In the genomic region with DNA sequence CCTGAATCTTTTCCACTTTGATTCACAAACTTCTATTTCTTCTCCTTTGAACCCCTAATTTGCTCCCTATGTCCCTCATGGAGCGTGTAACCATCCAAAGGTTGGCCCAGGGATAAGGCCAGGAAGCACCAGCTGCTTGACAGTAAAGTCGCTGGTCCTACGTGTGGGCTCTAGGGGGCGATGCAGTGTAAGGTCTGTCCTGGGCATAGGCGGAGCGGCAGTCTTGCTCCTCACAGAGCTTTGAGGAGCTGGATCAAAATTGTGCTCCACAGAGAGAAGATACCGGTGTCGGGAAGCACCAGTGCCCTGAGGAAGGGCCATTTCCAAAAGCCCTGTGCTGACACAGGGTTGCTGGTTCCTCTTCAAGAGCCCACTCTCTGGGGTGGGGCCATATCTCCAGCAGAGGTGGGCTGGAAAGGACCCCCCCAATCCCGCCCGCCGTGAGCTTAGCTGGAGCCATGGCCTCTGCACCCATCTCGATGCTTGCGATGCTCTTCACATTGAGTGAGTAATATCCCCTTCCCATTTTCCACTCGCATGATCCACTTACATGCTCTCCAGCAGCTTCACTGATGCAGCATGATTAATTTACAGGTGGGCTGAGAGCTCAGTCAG, we compare ENCODE assay signal across 8 cellular contexts. TPM values are rescaled to one million over a fixed set of nuclear protein-coding genes. Genes with fewer than 3 reads are reported as not detected.
DNase-seq lines count a peak whose midpoint lies in the region; ATAC-seq and TF ChIP-seq lines count a peak whose summit lies in the region.

No MANE protein-coding gene starts in this region.

- DNase-seq in CD8-positive, alpha-beta memory T cell: peak; percentile 23 to 64 (median 33)
- DNase-seq in HL-60 (ENCODE audit: low read depth in 1 of 2, low spot score in 1 of 2): peak in 1 of 2 experiments; percentile 10
- peak; percentile 11 for DNase-seq in T-helper 22 cell (ENCODE audit: low read depth)
- peak; percentile 16 for DNase-seq in fibroblast of villous mesenchyme (ENCODE audit: low read depth)
- no peak for DNase-seq in NK-92 treated with Interleukin-12 subunit alpha and Interleukin-12 subunit beta, amount 100 ng/mL, for 24 hours (lab: John Stamatoyannopoulos, UW)
- no peak for DNase-seq in uterus

- no peaks in the 10 kb centered on the region for H3K4me1 Mint-ChIP-seq in CD8-positive, alpha-beta memory T cell

- no peaks in the 10 kb centered on the region for H3K27me3 ChIP-seq in CD8-positive, alpha-beta memory T cell (ENCODE audit: insufficient read depth, low read length, poor library complexity, severe bottlenecking)
- peaks cover 3% of the 10 kb centered on the region for H3K27me3 ChIP-seq in HL-60 (ENCODE audit: insufficient read depth, poor library complexity, severe bottlenecking)
- no peaks in the 10 kb centered on the region for H3K27me3 ChIP-seq in thymus (ENCODE audit: control insufficient read depth, insufficient read depth)
- no peaks in the 10 kb centered on the region for H3K27me3 ChIP-seq in uterus

- H3K9me3 ChIP-seq in CD8-positive, alpha-beta memory T cell (ENCODE audit: low read length): no peaks in the 10 kb centered on the region
- H3K9me3 ChIP-seq in thymus (ENCODE audit: control insufficient read depth) (no peaks in the 10 kb centered on the region), uterus (no peaks in the 10 kb centered on the region)

- peaks cover 16 to 47% of the 10 kb centered on the region in 2 donors for H3K27me3 Mint-ChIP-seq in CD8-positive, alpha-beta memory T cell

- ATAC-seq in GM21390 (IDR thresholded peaks at IDR 0.05; ENCODE audit: unreplicated experiment): no peak

- H3K36me3 ChIP-seq in CD8-positive, alpha-beta memory T cell (ENCODE audit: insufficient read depth, low read length): no peaks in the 10 kb centered on the region
- H3K36me3 ChIP-seq in thymus (ENCODE audit: control insufficient read depth, insufficient read depth) (no peaks in the 10 kb centered on the region), uterus (no peaks in the 10 kb centered on the region)

- TF ChIP-seq CTCF in HL-60 (IDR thresholded peaks at IDR 0.05; ENCODE audit: insufficient read depth, low read length) (peak; percentile 30), fibroblast of villous mesenchyme (IDR thresholded peaks at IDR 0.05; ENCODE audit: insufficient read depth, low read depth, low read length) (peak; percentile 47), uterus (IDR thresholded peaks at IDR 0.05) (no peak)

- TF ChIP-seq POLR2A in uterus (IDR thresholded peaks at IDR 0.05): no peak

- no peak overlapping the region for H3K27ac ChIP-seq in CD8-positive, alpha-beta memory T cell (ENCODE audit: low read depth, low read length)
- H3K27ac ChIP-seq in HL-60 (replicated peaks): no peak overlapping the region
- H3K27ac ChIP-seq in thymus (ENCODE audit: low read depth): no peak overlapping the region
- H3K27ac ChIP-seq in uterus: no peak overlapping the region

- H3K4me3 ChIP-seq in CD8-positive, alpha-beta memory T cell (ENCODE audit: low read length): peak overlapping the region; percentile 41
- H3K4me3 ChIP-seq in HL-60 (replicated peaks; ENCODE audit: insufficient read depth, low read length) (no peak overlapping the region), fibroblast of villous mesenchyme (ENCODE audit: low read depth, low read length) (no peak overlapping the region), thymus (ENCODE audit: low read length) (peak overlapping the region; percentile 2), uterus (no peak overlapping the region)

- WGBS in thymus: 62% methylated on average over 14 of the region's 14 CpGs

- peak overlapping the region in 7 of 8 donors; percentile 25 to 84 (median 35) for H3K27ac Mint-ChIP-seq in CD8-positive, alpha-beta memory T cell

- no peaks in the 10 kb centered on the region for H3K36me3 Mint-ChIP-seq in CD8-positive, alpha-beta memory T cell

- H3K4me3 Mint-ChIP-seq in CD8-positive, alpha-beta memory T cell: peak overlapping the region; percentile 34 to 93 (median 81)

- no peaks in the 10 kb centered on the region for H3K9me3 Mint-ChIP-seq in CD8-positive, alpha-beta memory T cell

- H3K4me1 ChIP-seq in CD8-positive, alpha-beta memory T cell (ENCODE audit: insufficient read depth, low read length): no peaks in the 10 kb centered on the region
- no peaks in the 10 kb centered on the region for H3K4me1 ChIP-seq in thymus (ENCODE audit: control insufficient read depth, insufficient read depth, low read length)
- H3K4me1 ChIP-seq in uterus: no peaks in the 10 kb centered on the region

- CTCF ChIA-PET in CD8-positive, alpha-beta memory T cell (lab: Charles Lee): interaction anchor here (0.8 to 2.5 kb wide), 14 partner anchors 11 to 865 kb away, joined by 3 to 9 read pairs (median 4); partner anchors contain the start of gene DAD1

- POLR2A ChIA-PET in CD8-positive, alpha-beta memory T cell (lab: Charles Lee): interaction anchor here (0.6 to 1.5 kb wide), 3 partner anchors 44 to 833 kb away, joined by 3 to 11 read pairs (median 3); no protein-coding TSS in a partner anchor

- intact Hi-C loops in uterus (cut with DNase I; ENCODE audit: low total_unique reads): no loop called here

RNA-seq across cellular contexts. Expression of gene OR4E1, which starts 49.9 kb away (rescaled TPM):
- total RNA-seq in CD8-positive, alpha-beta memory T cell: not detected
- not detected for polyA plus RNA-seq in CD8-positive, alpha-beta memory T cell
- total RNA-seq in fibroblast of villous mesenchyme (not detected in 2 replicates), uterus (not detected)
- 0.07 TPM for polyA plus RNA-seq in thymus

Comparison
In these comparisons a context has a peak if more than half of its experiments do, and no peak if none do; other contexts are left out.
1. DNase-seq: peak in CD8-positive, alpha-beta memory T cell (5 of 5), T-helper 22 cell (single experiment) and fibroblast of villous mesenchyme (single experiment); none in NK-92 treated with Interleukin-12 subunit alpha and Interleukin-12 subunit beta, amount 100 ng/mL, for 24 hours (single experiment) and uterus (0 of 2).
2. H3K4me3 ChIP-seq: peak in CD8-positive, alpha-beta memory T cell (single experiment) and thymus (single experiment); none in HL-60 (single experiment), fibroblast of villous mesenchyme (single experiment) and uterus (0 of 2).
3. CTCF ChIP-seq: peak in HL-60 (single experiment) and fibroblast of villous mesenchyme (single experiment); none in uterus (0 of 4).